1 cellular context compared by ENCODE assay signal in the genomic region with DNA sequence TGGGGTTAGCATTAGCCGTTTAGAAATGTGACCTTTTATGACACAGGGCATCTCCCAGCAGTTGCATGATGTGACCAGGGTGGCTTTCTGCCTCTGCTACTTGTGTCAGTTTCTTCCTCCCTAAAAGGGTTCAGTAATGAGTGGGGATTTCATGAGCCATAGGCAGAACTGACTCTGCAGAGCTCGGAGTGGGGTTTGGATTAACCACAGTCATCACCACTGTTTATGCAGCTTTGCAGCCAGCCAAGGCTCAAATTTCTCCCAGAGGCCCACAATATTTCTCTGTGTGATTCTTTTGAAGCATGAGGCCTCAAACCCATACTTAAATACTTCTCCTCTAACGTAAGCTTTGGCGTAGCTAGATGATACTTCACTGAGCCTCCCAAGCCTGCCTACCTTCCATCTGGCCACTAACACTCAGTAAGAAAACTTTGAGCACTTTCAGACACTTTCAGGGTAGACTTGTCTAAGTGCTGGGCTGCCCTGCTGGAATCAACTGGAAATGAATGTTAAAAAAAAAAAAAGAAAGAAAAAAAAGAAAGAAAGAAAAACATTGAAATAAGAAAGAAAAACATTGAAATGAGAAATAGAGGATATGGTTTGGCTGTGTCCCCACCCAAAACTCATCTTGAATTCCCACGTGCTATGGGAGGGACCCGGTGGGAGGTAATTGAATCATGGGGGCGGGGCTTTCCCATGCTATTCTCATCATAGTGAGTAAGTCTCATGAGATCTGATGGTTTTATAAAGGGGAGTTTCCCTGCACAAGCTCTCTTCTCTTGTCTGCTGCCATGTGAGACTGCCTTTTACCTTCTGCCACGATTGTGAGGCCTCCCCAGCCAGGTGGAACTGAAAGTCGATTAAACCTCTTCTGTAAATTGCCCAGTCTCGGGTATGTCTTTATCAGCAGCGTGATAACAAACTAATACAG.
TF ChIP-seq lines count a peak whose summit lies in the region.

No MANE protein-coding gene starts in this region.

TF ChIP-seq in K562, 482 proteins besides CTCF, POLR2A, EP300 and RAD21:
- TF ChIP-seq HDAC8 (tag; IDR thresholded peaks at IDR 0.05) (no peak), CC2D1A (IDR thresholded peaks at IDR 0.05) (peak; percentile 26; the same call in 1 of the 2 replicates)
